8 cellular contexts compared by ENCODE assay signal in the genomic region with DNA sequence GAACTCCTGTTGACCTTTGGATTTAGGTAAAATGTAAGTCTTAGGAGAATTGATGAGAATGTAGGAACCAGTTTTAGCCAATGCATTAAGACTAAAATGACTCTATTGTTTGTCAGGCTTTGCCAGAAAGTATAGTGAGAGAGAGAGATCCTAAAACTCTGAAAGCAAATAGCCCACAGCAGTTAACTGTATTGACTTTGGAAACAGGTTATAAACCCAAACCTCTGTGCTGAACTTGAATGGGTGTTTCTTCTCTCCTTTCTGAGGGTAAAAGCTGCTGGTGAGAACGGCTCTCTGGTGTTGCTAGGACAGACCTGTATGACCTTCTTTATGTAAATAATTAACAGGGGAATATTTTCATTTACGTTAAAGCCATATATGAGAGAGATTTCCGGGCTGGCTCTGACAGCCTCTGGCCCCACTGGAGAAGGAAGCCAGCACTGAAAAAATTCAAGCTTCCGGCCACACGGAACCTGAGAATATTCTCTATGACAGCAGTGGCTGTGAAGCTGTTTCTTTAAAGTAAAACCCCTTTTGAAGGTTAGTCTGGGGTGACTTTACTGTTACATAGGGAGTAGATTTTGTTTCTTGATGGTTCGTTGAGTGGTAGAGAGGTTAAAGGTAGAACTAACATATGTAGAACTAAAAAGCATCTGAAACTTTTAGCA.
DNase-seq lines count a peak whose midpoint lies in the region; ATAC-seq and TF ChIP-seq lines count a peak whose summit lies in the region.

No MANE protein-coding gene starts in this region.

- TF ChIP-seq POLR2A in GM19099 (IDR thresholded peaks at IDR 0.05; ENCODE audit: extremely low read depth, insufficient read length, low read depth) = peak; percentile 32

- H3K36me3 Mint-ChIP-seq in WTC11 = no peaks in the 10 kb centered on the region

- H3K9me3 Mint-ChIP-seq in WTC11 = no peaks in the 10 kb centered on the region

- POLR2A ChIA-PET in WTC11 (lab: Charles Lee) = interaction anchor here (0.7 kb wide), 1 partner anchor 123 kb away, joined by 3 read pairs; no protein-coding TSS in a partner anchor

- H3K4me1 Mint-ChIP-seq in WTC11 = peaks cover 85% of the 10 kb centered on the region

- ATAC-seq in HG03159 (IDR thresholded peaks at IDR 0.05; ENCODE audit: unreplicated experiment) (peak; percentile 84), WTC11 (no peak)

- no peaks in the 10 kb centered on the region for H3K27me3 Mint-ChIP-seq in WTC11 (ENCODE audit: low read depth)

- no peak for TF ChIP-seq CTCF in WTC11 (IDR thresholded peaks at IDR 0.05)

- peak overlapping the region; percentile 12; the same call in 1 of the 2 replicates for H3K27ac Mint-ChIP-seq in WTC11

- H3K4me3 Mint-ChIP-seq in WTC11 = no peak overlapping the region

- DNase-seq in CD1c-positive myeloid dendritic cell (ENCODE audit: extremely low spot score) = peak; percentile 46
- no peak for DNase-seq in WTC11 (ENCODE audit: low spot score)
- DNase-seq in left kidney (ENCODE audit: low read depth, low spot score) = peak; percentile 43
- DNase-seq in middle frontal gyrus (ENCODE audit: extremely low spot score, low spot score) = no peak
- no peak for DNase-seq in OCI-M2 (lab: John Stamatoyannopoulos, UW; ENCODE audit: unreplicated experiment)
- no peak for DNase-seq in stimulated activated CD8-positive, alpha-beta memory T cell treated with anti-CD3 and anti-CD28 coated beads, Interleukin-4, amount 100 ng/mL, for 48 hours

- CTCF ChIA-PET in WTC11 (lab: Charles Lee) = no interaction called here

TF ChIP-seq in WTC11, 78 proteins besides CTCF, POLR2A, EP300 and RAD21 (continues in another document):
- TF ChIP-seq CREB1 (CRISPR knock-in tag; IDR thresholded peaks at IDR 0.05) (no peak), ELF4 (CRISPR knock-in tag; IDR thresholded peaks at IDR 0.05; ENCODE audit: low read depth) (no peak), SMAD4 (CRISPR knock-in tag; IDR thresholded peaks at IDR 0.05) (no peak), ZNF232 (CRISPR knock-in tag; IDR thresholded peaks at IDR 0.05) (no peak), KAT7 (CRISPR knock-in tag; IDR thresholded peaks at IDR 0.05; ENCODE audit: borderline replicate concordance) (no peak), FOXJ3 (CRISPR knock-in tag; IDR thresholded peaks at IDR 0.05; ENCODE audit: borderline replicate concordance) (no peak), ZNF416 (CRISPR knock-in tag; IDR thresholded peaks at IDR 0.05) (no peak), ZNF219 (CRISPR knock-in tag; IDR thresholded peaks at IDR 0.05; ENCODE audit: borderline replicate concordance) (no peak), ETV6 (CRISPR knock-in tag; IDR thresholded peaks at IDR 0.05) (no peak)
- TF ChIP-seq, protein P1, sequence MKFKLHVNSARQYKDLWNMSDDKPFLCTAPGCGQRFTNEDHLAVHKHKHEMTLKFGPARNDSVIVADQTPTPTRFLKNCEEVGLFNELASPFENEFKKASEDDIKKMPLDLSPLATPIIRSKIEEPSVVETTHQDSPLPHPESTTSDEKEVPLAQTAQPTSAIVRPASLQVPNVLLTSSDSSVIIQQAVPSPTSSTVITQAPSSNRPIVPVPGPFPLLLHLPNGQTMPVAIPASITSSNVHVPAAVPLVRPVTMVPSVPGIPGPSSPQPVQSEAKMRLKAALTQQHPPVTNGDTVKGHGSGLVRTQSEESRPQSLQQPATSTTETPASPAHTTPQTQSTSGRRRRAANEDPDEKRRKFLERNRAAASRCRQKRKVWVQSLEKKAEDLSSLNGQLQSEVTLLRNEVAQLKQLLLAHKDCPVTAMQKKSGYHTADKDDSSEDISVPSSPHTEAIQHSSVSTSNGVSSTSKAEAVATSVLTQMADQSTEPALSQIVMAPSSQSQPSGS (CRISPR knock-in tag; IDR thresholded peaks at IDR 0.05; ENCODE audit: borderline replicate concordance, low read depth) = no peak
- TF ChIP-seq, protein P2, sequence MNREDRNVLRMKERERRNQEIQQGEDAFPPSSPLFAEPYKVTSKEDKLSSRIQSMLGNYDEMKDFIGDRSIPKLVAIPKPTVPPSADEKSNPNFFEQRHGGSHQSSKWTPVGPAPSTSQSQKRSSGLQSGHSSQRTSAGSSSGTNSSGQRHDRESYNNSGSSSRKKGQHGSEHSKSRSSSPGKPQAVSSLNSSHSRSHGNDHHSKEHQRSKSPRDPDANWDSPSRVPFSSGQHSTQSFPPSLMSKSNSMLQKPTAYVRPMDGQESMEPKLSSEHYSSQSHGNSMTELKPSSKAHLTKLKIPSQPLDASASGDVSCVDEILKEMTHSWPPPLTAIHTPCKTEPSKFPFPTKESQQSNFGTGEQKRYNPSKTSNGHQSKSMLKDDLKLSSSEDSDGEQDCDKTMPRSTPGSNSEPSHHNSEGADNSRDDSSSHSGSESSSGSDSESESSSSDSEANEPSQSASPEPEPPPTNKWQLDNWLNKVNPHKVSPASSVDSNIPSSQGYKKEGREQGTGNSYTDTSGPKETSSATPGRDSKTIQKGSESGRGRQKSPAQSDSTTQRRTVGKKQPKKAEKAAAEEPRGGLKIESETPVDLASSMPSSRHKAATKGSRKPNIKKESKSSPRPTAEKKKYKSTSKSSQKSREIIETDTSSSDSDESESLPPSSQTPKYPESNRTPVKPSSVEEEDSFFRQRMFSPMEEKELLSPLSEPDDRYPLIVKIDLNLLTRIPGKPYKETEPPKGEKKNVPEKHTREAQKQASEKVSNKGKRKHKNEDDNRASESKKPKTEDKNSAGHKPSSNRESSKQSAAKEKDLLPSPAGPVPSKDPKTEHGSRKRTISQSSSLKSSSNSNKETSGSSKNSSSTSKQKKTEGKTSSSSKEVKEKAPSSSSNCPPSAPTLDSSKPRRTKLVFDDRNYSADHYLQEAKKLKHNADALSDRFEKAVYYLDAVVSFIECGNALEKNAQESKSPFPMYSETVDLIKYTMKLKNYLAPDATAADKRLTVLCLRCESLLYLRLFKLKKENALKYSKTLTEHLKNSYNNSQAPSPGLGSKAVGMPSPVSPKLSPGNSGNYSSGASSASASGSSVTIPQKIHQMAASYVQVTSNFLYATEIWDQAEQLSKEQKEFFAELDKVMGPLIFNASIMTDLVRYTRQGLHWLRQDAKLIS (CRISPR knock-in tag; IDR thresholded peaks at IDR 0.05; ENCODE audit: borderline replicate concordance) = no peak
- TF ChIP-seq, protein P3, sequence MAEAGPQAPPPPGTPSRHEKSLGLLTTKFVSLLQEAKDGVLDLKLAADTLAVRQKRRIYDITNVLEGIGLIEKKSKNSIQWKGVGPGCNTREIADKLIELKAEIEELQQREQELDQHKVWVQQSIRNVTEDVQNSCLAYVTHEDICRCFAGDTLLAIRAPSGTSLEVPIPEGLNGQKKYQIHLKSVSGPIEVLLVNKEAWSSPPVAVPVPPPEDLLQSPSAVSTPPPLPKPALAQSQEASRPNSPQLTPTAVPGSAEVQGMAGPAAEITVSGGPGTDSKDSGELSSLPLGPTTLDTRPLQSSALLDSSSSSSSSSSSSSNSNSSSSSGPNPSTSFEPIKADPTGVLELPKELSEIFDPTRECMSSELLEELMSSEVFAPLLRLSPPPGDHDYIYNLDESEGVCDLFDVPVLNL (CRISPR knock-in tag; IDR thresholded peaks at IDR 0.05; ENCODE audit: borderline replicate concordance, low read depth) = no peak
- TF ChIP-seq, protein P4, sequence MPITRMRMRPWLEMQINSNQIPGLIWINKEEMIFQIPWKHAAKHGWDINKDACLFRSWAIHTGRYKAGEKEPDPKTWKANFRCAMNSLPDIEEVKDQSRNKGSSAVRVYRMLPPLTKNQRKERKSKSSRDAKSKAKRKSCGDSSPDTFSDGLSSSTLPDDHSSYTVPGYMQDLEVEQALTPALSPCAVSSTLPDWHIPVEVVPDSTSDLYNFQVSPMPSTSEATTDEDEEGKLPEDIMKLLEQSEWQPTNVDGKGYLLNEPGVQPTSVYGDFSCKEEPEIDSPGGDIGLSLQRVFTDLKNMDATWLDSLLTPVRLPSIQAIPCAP (CRISPR knock-in tag; IDR thresholded peaks at IDR 0.05) = no peak
- TF ChIP-seq, protein P5, sequence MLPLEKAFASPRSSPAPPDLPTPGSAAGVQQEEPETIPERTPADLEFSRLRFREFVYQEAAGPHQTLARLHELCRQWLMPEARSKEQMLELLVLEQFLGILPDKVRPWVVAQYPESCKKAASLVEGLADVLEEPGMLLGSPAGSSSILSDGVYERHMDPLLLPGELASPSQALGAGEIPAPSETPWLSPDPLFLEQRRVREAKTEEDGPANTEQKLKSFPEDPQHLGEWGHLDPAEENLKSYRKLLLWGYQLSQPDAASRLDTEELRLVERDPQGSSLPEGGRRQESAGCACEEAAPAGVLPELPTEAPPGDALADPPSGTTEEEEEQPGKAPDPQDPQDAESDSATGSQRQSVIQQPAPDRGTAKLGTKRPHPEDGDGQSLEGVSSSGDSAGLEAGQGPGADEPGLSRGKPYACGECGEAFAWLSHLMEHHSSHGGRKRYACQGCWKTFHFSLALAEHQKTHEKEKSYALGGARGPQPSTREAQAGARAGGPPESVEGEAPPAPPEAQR (CRISPR knock-in tag; IDR thresholded peaks at IDR 0.05) = no peak

Comparison
In these comparisons a context has a peak if more than half of its experiments do, and no peak if none do; other contexts are left out.
1. DNase-seq: peak in CD1c-positive myeloid dendritic cell (single experiment) and left kidney (single experiment); none in WTC11 (single experiment), middle frontal gyrus (single experiment), OCI-M2 (single experiment) and stimulated activated CD8-positive, alpha-beta memory T cell treated with anti-CD3 and anti-CD28 coated beads, Interleukin-4, amount 100 ng/mL, for 48 hours (single experiment).